ENCODE assay signal across 7 cellular contexts in genomic region chr10:98446656-98447221, GRCh38. TPM values are rescaled to one million over a fixed set of nuclear protein-coding genes. Genes with fewer than 3 reads are reported as not detected.
DNase-seq lines count a peak whose midpoint lies in the region; ATAC-seq, FAIRE-seq and TF ChIP-seq lines count a peak whose summit lies in the region.

TSS of gene HPS1 (minus strand) at chr10:98446935. CDS start at chr10:98443240, 3,695 bp downstream.

- H2AFZ ChIP-seq in keratinocyte (ENCODE audit: control insufficient read depth, low read length): peak within 1 kb of the TSS; percentile 84

- no peaks in the 10 kb centered on the region for H3K9me3 ChIP-seq in keratinocyte (ENCODE audit: control insufficient read depth, low read depth, low read length)

- H3K27ac ChIP-seq in caudate nucleus (ENCODE audit: low read depth, low read length) (peak within 1 kb of the TSS; percentile 74), keratinocyte (ENCODE audit: control insufficient read depth, insufficient read depth, low read length) (peak within 1 kb of the TSS; percentile 81)

- H3K27me3 ChIP-seq in keratinocyte (ENCODE audit: control insufficient read depth, extremely low read depth, insufficient read depth, low read length): no peaks in the 10 kb centered on the region

- peaks cover 26% of the 10 kb centered on the region for H3K79me2 ChIP-seq in keratinocyte (ENCODE audit: control insufficient read depth, insufficient read depth, low read length)

- H3K9me3 Mint-ChIP-seq in WTC11: no peaks in the 10 kb centered on the region

- in situ Hi-C loops in GM13976 (cut with MboI; ENCODE audit: low sequenced_read_pairs, unreplicated experiment): no loop called here

- H3K9ac ChIP-seq in keratinocyte (ENCODE audit: control insufficient read depth, extremely low read depth, insufficient read depth, low read length): peak within 1 kb of the TSS; percentile 91

- no peak for FAIRE-seq in keratinocyte (lab: Jason Lieb, UNC)

- peak within 1 kb of the TSS; percentile 69 for H3K4me3 ChIP-seq in HFF-Myc (replicated peaks; ENCODE audit: low read depth, low read length)
- peak within 1 kb of the TSS; percentile 75 to 92 (median 84) for H3K4me3 ChIP-seq in keratinocyte (ENCODE audit: control insufficient read depth in 2 of 3, extremely low read depth in 1 of 3, insufficient read depth in 2 of 3, low read depth in 1 of 3, low read length in 3 of 3)

- H3K9me1 ChIP-seq in keratinocyte (ENCODE audit: control insufficient read depth, extremely low read depth, insufficient read depth, low read length): no peaks in the 10 kb centered on the region

- POLR2A ChIA-PET in WTC11 (lab: Charles Lee): no interaction called here

- H3K27me3 Mint-ChIP-seq in WTC11 (ENCODE audit: low read depth): no peaks in the 10 kb centered on the region

- H3K27ac Mint-ChIP-seq in WTC11: peak within 1 kb of the TSS; percentile 42

- dilution Hi-C loops in keratinocyte (cut with MboI; ENCODE audit: extremely low pct_ligation_motif_present, low sequenced_read_pairs): no loop called here

- peak within 1 kb of the TSS; percentile 77 for H3K4me3 Mint-ChIP-seq in WTC11

- CTCF ChIA-PET in WTC11 (lab: Charles Lee): interaction anchor here (1.0 to 1.2 kb wide), 5 partner anchors 19 to 138 kb away, joined by 3 to 7 read pairs (median 4); no protein-coding TSS in a partner anchor

- peak within 1 kb of the TSS; percentile 96 for H3K4me2 ChIP-seq in keratinocyte (ENCODE audit: control insufficient read depth, extremely low read depth, insufficient read depth, low read depth, low read length)

- H3K36me3 Mint-ChIP-seq in WTC11: peaks cover 27% of the 10 kb centered on the region

- peak; percentile 87 for ATAC-seq in WTC11

- DNase-seq in GM13976 (ENCODE audit: low spot score): peak; percentile 96
- DNase-seq in HFF-Myc (ENCODE audit: extremely low read depth, low read depth): no peak
- DNase-seq in NAMALWA (ENCODE audit: low spot score): peak; percentile 82
- DNase-seq in WTC11 (ENCODE audit: low spot score): peak; percentile 65
- peak in 57 of 61 donors; percentile 13 to 86 (median 64) for DNase-seq in caudate nucleus (lab: John Stamatoyannopoulos, UW)
- no peak for DNase-seq in keratinocyte (ENCODE audit: low read depth, low spot score)
- peak; percentile 67 to 81 (median 76) for DNase-seq in stimulated activated CD4-positive, alpha-beta T cell treated with anti-CD3 and anti-CD28 coated beads, Interleukin-12 subunit alpha, Interleukin-12 subunit beta, amount 100 ng/mL, for 48 hours (ENCODE audit: low read depth in 2 of 3, low spot score in 1 of 3)

- H4K20me1 ChIP-seq in keratinocyte (ENCODE audit: control insufficient read depth, extremely low read depth, insufficient read depth, low read length): no peaks in the 10 kb centered on the region

- H3K4me1 Mint-ChIP-seq in WTC11: 0 out of 2 replicates have a peak, but pooled peaks cover 4% of the 10 kb centered on the region

- no peak for TF ChIP-seq CTCF in GM13976 (IDR thresholded peaks at IDR 0.05; ENCODE audit: borderline replicate concordance, control extremely low read depth, extremely low read depth, insufficient read depth, missing control alignments)
- TF ChIP-seq CTCF in HFF-Myc (IDR thresholded peaks at IDR 0.05; ENCODE audit: low read depth, low read length, missing control alignments): no peak
- no peak for TF ChIP-seq CTCF in WTC11 (IDR thresholded peaks at IDR 0.05)
- TF ChIP-seq CTCF in keratinocyte (optimal IDR thresholded peaks at IDR 0.05 in 1 of 3, IDR thresholded peaks at IDR 0.05 in 1 of 3, conservative IDR thresholded peaks at IDR 0.05 in 1 of 3; ENCODE audit: extremely low read depth in 1 of 3, insufficient read depth in 2 of 3, low read length in 3 of 3): peak in 1 of 3 experiments; percentile 16

- peaks cover 18% of the 10 kb centered on the region in 2 experiments for H3K36me3 ChIP-seq in keratinocyte (ENCODE audit: control insufficient read depth in 2 of 2, extremely low read depth in 1 of 2, insufficient read depth in 2 of 2, low read length in 2 of 2)

- peaks cover 7% of the 10 kb centered on the region for H3K4me1 ChIP-seq in keratinocyte (ENCODE audit: control insufficient read depth, extremely low read depth, insufficient read depth, low read length)

TF ChIP-seq in WTC11, 78 proteins besides CTCF, POLR2A, EP300 and RAD21 (continues in another document):
- peak; percentile 98 for TF ChIP-seq USF2 (CRISPR knock-in tag; IDR thresholded peaks at IDR 0.05)
- TF ChIP-seq ZNF512 (CRISPR knock-in tag; IDR thresholded peaks at IDR 0.05; ENCODE audit: borderline replicate concordance): no peak
- peak; percentile 85; the same call in 1 of the 2 replicates for TF ChIP-seq ETV6 (CRISPR knock-in tag; IDR thresholded peaks at IDR 0.05)
- TF ChIP-seq NR3C1 (CRISPR knock-in tag; conservative IDR thresholded peaks at IDR 0.05; ENCODE audit: low read depth): no peak
- TF ChIP-seq MXD4 (CRISPR knock-in tag; IDR thresholded peaks at IDR 0.05; ENCODE audit: borderline replicate concordance): no peak
- TF ChIP-seq ERG (CRISPR knock-in tag; IDR thresholded peaks at IDR 0.05): 0 out of 2 replicates have a peak, but pooled peaks have one; percentile 17
- TF ChIP-seq HMGXB4 (CRISPR knock-in tag; IDR thresholded peaks at IDR 0.05): peak; percentile 71; the same call in 1 of the 2 replicates
- TF ChIP-seq FOXP4 (CRISPR knock-in tag; IDR thresholded peaks at IDR 0.05): peak; percentile 71; the same call in 1 of the 2 replicates
- no peak for TF ChIP-seq CBFB (CRISPR knock-in tag; IDR thresholded peaks at IDR 0.05; ENCODE audit: low read depth)

RNA-seq across cellular contexts. Expression of gene HPS1, which starts in this region (rescaled TPM):
- total RNA-seq in WTC11 (2021): 43.4 to 49.3 TPM (median 47.4 TPM) in 3 replicates
- 39.4 to 54.6 TPM (median 43.2 TPM) in 3 replicates for polyA plus RNA-seq in keratinocyte
- 17.5 TPM for polyA plus RNA-seq in keratinocyte (2011; ENCODE audit: low read depth)
- 48.0 and 65.8 TPM in 2 replicates for polyA plus RNA-seq in keratinocyte (2011; cell fraction: cytosol; rRNA removed)
- polyA plus RNA-seq in keratinocyte (2011; cell fraction: nucleus; rRNA removed): 70.4 and 96.8 TPM in 2 replicates
- polyA plus RNA-seq in keratinocyte (2012; ENCODE audit: low replicate concordance): 40.7 and 47.7 TPM in 2 replicates
- polyA minus RNA-seq in keratinocyte: 38.8 to 68.4 TPM (median 42.7 TPM) in 3 replicates
- 61.0 TPM for polyA minus RNA-seq in keratinocyte (2011; cell fraction: cytosol; rRNA and poly(A)+ RNA removed)
- 39.3 and 41.8 TPM in 2 replicates for polyA minus RNA-seq in keratinocyte (2011; cell fraction: nucleus; rRNA and poly(A)+ RNA removed)

Comparison
In these comparisons a context has a peak if more than half of its experiments do, and no peak if none do; other contexts are left out.
1. DNase-seq: peak in GM13976 (single experiment), NAMALWA (single experiment), WTC11 (single experiment), caudate nucleus (57 of 61) and stimulated activated CD4-positive, alpha-beta T cell treated with anti-CD3 and anti-CD28 coated beads, Interleukin-12 subunit alpha, Interleukin-12 subunit beta, amount 100 ng/mL, for 48 hours (3 of 3); none in HFF-Myc (single experiment) and keratinocyte (single experiment).